Comparison of ENCODE assay signal across 1 cellular context in the genomic region with DNA sequence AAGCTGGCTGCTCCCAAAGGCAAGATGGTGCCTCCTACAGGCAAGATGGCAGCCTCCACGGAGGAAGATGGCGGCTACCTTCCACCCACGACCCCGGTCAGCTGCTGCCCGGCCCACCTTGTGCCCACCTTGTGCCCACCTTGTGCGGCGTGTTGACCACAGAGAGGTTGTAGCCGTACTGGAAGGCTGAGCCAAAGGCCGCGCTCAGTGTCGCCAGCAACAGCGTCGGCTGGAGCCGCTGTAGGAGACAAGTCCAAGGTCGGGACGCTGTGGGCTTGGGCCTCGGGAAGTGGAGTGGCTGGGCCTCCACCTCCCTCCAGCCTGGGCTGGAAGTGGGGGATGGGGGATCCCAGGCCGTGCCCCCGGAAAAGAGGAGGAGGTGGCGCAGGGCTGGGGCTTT.
TF ChIP-seq lines count a peak whose summit lies in the region.

No MANE protein-coding gene starts in this region.

TF ChIP-seq in GM23338, 12 proteins besides CTCF, POLR2A, EP300 and RAD21:
- TF ChIP-seq, protein P1, sequence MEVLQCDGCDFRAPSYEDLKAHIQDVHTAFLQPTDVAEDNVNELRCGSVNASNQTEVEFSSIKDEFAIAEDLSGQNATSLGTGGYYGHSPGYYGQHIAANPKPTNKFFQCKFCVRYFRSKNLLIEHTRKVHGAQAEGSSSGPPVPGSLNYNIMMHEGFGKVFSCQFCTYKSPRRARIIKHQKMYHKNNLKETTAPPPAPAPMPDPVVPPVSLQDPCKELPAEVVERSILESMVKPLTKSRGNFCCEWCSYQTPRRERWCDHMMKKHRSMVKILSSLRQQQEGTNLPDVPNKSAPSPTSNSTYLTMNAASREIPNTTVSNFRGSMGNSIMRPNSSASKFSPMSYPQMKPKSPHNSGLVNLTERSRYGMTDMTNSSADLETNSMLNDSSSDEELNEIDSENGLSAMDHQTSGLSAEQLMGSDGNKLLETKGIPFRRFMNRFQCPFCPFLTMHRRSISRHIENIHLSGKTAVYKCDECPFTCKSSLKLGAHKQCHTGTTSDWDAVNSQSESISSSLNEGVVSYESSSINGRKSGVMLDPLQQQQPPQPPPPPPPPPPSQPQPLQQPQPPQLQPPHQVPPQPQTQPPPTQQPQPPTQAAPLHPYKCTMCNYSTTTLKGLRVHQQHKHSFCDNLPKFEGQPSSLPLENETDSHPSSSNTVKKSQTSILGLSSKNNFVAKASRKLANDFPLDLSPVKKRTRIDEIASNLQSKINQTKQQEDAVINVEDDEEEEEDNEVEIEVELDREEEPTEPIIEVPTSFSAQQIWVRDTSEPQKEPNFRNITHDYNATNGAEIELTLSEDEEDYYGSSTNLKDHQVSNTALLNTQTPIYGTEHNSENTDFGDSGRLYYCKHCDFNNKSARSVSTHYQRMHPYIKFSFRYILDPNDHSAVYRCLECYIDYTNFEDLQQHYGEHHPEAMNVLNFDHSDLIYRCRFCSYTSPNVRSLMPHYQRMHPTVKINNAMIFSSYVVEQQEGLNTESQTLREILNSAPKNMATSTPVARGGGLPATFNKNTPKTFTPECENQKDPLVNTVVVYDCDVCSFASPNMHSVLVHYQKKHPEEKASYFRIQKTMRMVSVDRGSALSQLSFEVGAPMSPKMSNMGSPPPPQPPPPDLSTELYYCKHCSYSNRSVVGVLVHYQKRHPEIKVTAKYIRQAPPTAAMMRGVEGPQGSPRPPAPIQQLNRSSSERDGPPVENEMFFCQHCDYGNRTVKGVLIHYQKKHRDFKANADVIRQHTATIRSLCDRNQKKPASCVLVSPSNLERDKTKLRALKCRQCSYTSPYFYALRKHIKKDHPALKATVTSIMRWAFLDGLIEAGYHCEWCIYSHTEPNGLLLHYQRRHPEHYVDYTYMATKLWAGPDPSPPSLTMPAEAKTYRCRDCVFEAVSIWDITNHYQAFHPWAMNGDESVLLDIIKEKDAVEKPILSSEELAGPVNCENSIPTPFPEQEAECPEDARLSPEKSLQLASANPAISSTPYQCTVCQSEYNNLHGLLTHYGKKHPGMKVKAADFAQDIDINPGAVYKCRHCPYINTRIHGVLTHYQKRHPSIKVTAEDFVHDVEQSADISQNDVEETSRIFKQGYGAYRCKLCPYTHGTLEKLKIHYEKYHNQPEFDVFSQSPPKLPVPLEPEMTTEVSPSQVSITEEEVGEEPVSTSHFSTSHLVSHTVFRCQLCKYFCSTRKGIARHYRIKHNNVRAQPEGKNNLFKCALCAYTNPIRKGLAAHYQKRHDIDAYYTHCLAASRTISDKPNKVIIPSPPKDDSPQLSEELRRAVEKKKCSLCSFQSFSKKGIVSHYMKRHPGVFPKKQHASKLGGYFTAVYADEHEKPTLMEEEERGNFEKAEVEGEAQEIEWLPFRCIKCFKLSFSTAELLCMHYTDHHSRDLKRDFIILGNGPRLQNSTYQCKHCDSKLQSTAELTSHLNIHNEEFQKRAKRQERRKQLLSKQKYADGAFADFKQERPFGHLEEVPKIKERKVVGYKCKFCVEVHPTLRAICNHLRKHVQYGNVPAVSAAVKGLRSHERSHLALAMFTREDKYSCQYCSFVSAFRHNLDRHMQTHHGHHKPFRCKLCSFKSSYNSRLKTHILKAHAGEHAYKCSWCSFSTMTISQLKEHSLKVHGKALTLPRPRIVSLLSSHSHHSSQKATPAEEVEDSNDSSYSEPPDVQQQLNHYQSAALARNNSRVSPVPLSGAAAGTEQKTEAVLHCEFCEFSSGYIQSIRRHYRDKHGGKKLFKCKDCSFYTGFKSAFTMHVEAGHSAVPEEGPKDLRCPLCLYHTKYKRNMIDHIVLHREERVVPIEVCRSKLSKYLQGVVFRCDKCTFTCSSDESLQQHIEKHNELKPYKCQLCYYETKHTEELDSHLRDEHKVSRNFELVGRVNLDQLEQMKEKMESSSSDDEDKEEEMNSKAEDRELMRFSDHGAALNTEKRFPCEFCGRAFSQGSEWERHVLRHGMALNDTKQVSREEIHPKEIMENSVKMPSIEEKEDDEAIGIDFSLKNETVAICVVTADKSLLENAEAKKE (CRISPR knock-in tag; IDR thresholded peaks at IDR 0.05): no peak
- TF ChIP-seq, protein P2, sequence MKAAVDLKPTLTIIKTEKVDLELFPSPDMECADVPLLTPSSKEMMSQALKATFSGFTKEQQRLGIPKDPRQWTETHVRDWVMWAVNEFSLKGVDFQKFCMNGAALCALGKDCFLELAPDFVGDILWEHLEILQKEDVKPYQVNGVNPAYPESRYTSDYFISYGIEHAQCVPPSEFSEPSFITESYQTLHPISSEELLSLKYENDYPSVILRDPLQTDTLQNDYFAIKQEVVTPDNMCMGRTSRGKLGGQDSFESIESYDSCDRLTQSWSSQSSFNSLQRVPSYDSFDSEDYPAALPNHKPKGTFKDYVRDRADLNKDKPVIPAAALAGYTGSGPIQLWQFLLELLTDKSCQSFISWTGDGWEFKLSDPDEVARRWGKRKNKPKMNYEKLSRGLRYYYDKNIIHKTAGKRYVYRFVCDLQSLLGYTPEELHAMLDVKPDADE (IDR thresholded peaks at IDR 0.05): no peak
- TF ChIP-seq ZNF331 (CRISPR knock-in tag; IDR thresholded peaks at IDR 0.05; ENCODE audit: low read depth) (no peak), POLR2AphosphoS5 (IDR thresholded peaks at IDR 0.05; ENCODE audit: low read depth) (no peak), JUNB (IDR thresholded peaks at IDR 0.05; ENCODE audit: unreplicated experiment) (no peak), CREB1 (CRISPR knock-in tag; IDR thresholded peaks at IDR 0.05; ENCODE audit: low read depth) (no peak), EZH2phosphoT487 (IDR thresholded peaks at IDR 0.05; ENCODE audit: unreplicated experiment) (no peak)
